17 cellular contexts compared by ENCODE assay signal in the genomic region with DNA sequence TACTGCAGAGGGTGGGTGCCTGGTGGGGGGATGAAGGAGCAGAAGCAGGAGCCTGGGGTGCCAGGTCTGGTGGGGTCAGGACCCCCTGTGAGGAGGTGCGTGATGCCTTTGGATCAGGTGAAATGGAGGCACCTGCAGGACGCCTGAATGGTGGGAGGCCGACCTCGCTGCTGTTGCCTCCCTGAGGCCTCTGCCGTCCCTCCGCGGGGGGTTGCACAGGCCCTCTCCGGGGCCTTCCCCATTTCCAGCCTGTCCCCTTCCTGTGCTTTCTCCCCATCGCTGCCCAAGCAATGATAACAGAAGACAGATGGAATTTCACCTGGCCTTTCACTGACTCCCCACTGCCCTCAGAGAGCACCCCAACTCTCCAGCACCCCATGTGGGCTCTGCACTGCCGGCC.
DNase-seq lines count a peak whose midpoint lies in the region; ATAC-seq and TF ChIP-seq lines count a peak whose summit lies in the region.
"Had no signal": no experiment of that assay in that cellular context is flagged by ENCODE, and none has a peak within 500 bp of the region (broad histone marks: within the 10 kb centered on the region; RNA-seq: fewer than 3 reads in every experiment).

No MANE protein-coding gene starts in this region.

- intact Hi-C loops in left colon (cut with DNase I, micrococcal nuclease), result no loop called here

- ATAC-seq in T-helper 17 cell (no peak), left colon (peak; percentile 15)

- H3K4me1 ChIP-seq in HEK293 (ENCODE audit: control insufficient read depth, insufficient read depth, low read length), result peaks cover 5% of the 10 kb centered on the region
- H3K4me1 ChIP-seq: BE2C, HAP-1 had no signal

- H3K4me1 Mint-ChIP-seq in T-helper 17 cell (peaks cover 12% of the 10 kb centered on the region), nephron progenitor cell (peaks cover 46% of the 10 kb centered on the region)
- H3K4me1 Mint-ChIP-seq: CD4-positive, CD25-positive, alpha-beta regulatory T cell; IgD-negative memory B cell had no signal

- no peak for DNase-seq in T-helper 17 cell
- DNase-seq in left colon, result no peak
- DNase-seq in nephron progenitor cell, result no peak
- no peak for DNase-seq in NCI-H748 (lab: John Stamatoyannopoulos, UW; ENCODE audit: unreplicated experiment)
- DNase-seq in SK-N-DZ (ENCODE audit: low spot score), result no peak
- DNase-seq in DMS114 treated with DMSO at 0.1 percent for 48 hours (lab: John Stamatoyannopoulos, UW; ENCODE audit: unreplicated experiment), result no peak
- DNase-seq: ACHN; BE2C; C1 segment of cervical spinal cord; CD4-positive, CD25-positive, alpha-beta regulatory T cell; CD8-positive, alpha-beta memory T cell; COR-L47; DMS 273 treated with DMSO at 0.1 percent for 48 hours; GM23248 had no signal

- peak overlapping the region; percentile 72 for H3K27ac Mint-ChIP-seq in T-helper 17 cell
- peak overlapping the region; percentile 73 for H3K27ac Mint-ChIP-seq in nephron progenitor cell
- H3K27ac Mint-ChIP-seq: CD4-positive, CD25-positive, alpha-beta regulatory T cell; CD8-positive, alpha-beta memory T cell had no signal

- no peak overlapping the region for H3K27ac ChIP-seq in HEK293 (ENCODE audit: extremely low read depth, low read depth, low read length)
- H3K27ac ChIP-seq: GM23248 had no signal

- POLR2A ChIA-PET in HEK293 (lab: Yijun Ruan, JAX), result no interaction called here

- H3K4me3 ChIP-seq in HEK293 (ENCODE audit: low read depth, low read length), result no peak overlapping the region
- H3K4me3 ChIP-seq: GM23248, HAP-1 had no signal

- peaks cover 16% of the 10 kb centered on the region for H3K27me3 Mint-ChIP-seq in T-helper 17 cell
- no peaks in the 10 kb centered on the region for H3K27me3 Mint-ChIP-seq in nephron progenitor cell (ENCODE audit: low read depth, poor library complexity)
- H3K27me3 Mint-ChIP-seq: CD4-positive, CD25-positive, alpha-beta regulatory T cell; IgD-negative memory B cell had no signal

- no peak overlapping the region for H3K4me3 Mint-ChIP-seq in T-helper 17 cell
- no peak overlapping the region for H3K4me3 Mint-ChIP-seq in nephron progenitor cell
- H3K4me3 Mint-ChIP-seq: CD4-positive, CD25-positive, alpha-beta regulatory T cell; CD8-positive, alpha-beta memory T cell; IgD-negative memory B cell had no signal

- H3K9me3 Mint-ChIP-seq in nephron progenitor cell, result no peaks in the 10 kb centered on the region
- H3K9me3 Mint-ChIP-seq: CD4-positive, CD25-positive, alpha-beta regulatory T cell; CD8-positive, alpha-beta memory T cell; IgD-negative memory B cell had no signal

- H3K36me3 Mint-ChIP-seq in T-helper 17 cell (ENCODE audit: low read depth) (peaks cover under 1% of the 10 kb centered on the region), nephron progenitor cell (ENCODE audit: low read depth) (peaks cover 74% of the 10 kb centered on the region)
- H3K36me3 Mint-ChIP-seq: CD4-positive, CD25-positive, alpha-beta regulatory T cell had no signal

- peaks cover 15 to 73% of the 10 kb centered on the region in 2 experiments for H3K36me3 ChIP-seq in HEK293 (ENCODE audit: control insufficient read depth in 2 of 2, insufficient read depth in 1 of 2, low read length in 2 of 2)
- H3K36me3 ChIP-seq: BE2C had no signal

- CTCF ChIA-PET in HEK293 (lab: Yijun Ruan, JAX), result no interaction called here

- TF ChIP-seq CTCF in HEK293 (tag by site-specific recombination; IDR thresholded peaks at IDR 0.05), result no peak
- no peak for TF ChIP-seq CTCF in nephron progenitor cell (IDR thresholded peaks at IDR 0.05)

- H3K9me3 ChIP-seq in HEK293 (ENCODE audit: control insufficient read depth, insufficient read depth, low read depth, low read length) (no peaks in the 10 kb centered on the region), T-helper 17 cell (ENCODE audit: control insufficient read depth, low read length, poor library complexity, severe bottlenecking) (no peaks in the 10 kb centered on the region)
- H3K9me3 ChIP-seq: BE2C, HAP-1 had no signal

TF ChIP-seq in HEK293, 187 proteins besides CTCF, POLR2A, EP300 and RAD21:
- peak; percentile 34; the same call in 1 of the 2 replicates for TF ChIP-seq GLIS2 (tag by site-specific recombination; IDR thresholded peaks at IDR 0.05)
- TF ChIP-seq ZNF10 (tag by site-specific recombination; IDR thresholded peaks at IDR 0.05), result no peak
TF ChIP-seq in HEK293: peak in this region for 1.
